In the genomic region with DNA sequence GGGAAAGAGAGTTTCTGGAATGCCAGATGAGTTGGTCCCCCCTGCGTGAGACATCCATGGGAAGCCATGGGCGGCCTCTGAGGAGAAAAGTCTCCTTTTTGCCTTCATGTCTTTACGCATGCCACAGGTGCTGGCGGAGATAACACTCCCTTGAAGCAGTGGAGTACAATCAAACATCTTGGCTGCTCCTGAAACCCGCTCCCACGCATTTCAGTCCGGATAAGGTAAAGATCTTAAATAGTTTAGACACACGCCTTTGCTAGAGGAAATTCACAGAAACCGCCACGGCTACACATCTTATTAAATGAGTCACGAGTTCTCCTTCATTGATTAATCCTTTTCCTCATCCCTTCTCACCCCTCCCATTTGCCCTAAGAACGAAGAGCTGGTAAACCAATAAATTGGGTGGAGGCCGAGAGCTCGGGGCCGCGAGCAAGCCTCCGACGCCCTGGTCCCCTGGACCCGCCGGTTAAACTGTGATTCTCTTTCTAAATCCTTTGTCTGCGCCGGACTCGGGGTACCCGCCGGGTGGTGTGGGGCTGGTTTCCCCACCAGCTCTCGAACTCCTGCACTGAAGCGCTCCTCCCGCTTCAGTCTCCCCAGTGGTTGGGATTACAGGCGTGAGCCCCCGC, we compare ENCODE assay signal across 1 cellular context.
TF ChIP-seq lines count a peak whose summit lies in the region.

No MANE protein-coding gene starts in this region.

TF ChIP-seq in K562, 482 proteins besides CTCF, POLR2A, EP300 and RAD21 (continued from another document and continues in another):
- TF ChIP-seq CREB1 (IDR thresholded peaks at IDR 0.05) (peak; percentile 66), CREB1 (CRISPR knock-in tag; IDR thresholded peaks at IDR 0.05) (no peak), NBN (IDR thresholded peaks at IDR 0.05; ENCODE audit: low read depth) (peak; percentile 85), ZNF408 (CRISPR knock-in tag; IDR thresholded peaks at IDR 0.05; ENCODE audit: low read depth) (no peak), RCOR1 (IDR thresholded peaks at IDR 0.05; ENCODE audit: borderline replicate concordance in 1 of 2, low read depth in 2 of 2, low read length in 2 of 2) (peak; percentile 83 to 96; a peak in 3 of 4 replicates), TGIF2 (CRISPR knock-in tag; IDR thresholded peaks at IDR 0.05) (no peak), SP1 (CRISPR knock-in tag; IDR thresholded peaks at IDR 0.05) (peak; percentile 51), SLC30A9 (CRISPR knock-in tag; IDR thresholded peaks at IDR 0.05) (no peak), TRIM24 (IDR thresholded peaks at IDR 0.05) (peak; percentile 77 to 87), HDAC1 (IDR thresholded peaks at IDR 0.05) (peak in 1 of 2 experiments; percentile 82; a peak in 2 of 4 replicates), ARID1B (IDR thresholded peaks at IDR 0.05) (peak; percentile 97), KLF13 (tag; IDR thresholded peaks at IDR 0.05; ENCODE audit: borderline replicate concordance, low read depth) (no peak), SNIP1 (IDR thresholded peaks at IDR 0.05; ENCODE audit: low read depth) (no peak), SOX6 (IDR thresholded peaks at IDR 0.05) (peak; percentile 96), PHB2 (IDR thresholded peaks at IDR 0.05; ENCODE audit: low read depth) (no peak), SMARCA5 (IDR thresholded peaks at IDR 0.05) (no peak), EHMT2 (IDR thresholded peaks at IDR 0.05) (0 out of 2 replicates have a peak, but pooled peaks have one; percentile 49), MIER1 (IDR thresholded peaks at IDR 0.05; ENCODE audit: low read depth) (0 out of 2 replicates have a peak, but pooled peaks have one; percentile 10), RHOXF2B (CRISPR knock-in tag; conservative IDR thresholded peaks at IDR 0.05) (no peak), KDM1A (IDR thresholded peaks at IDR 0.05) (peak; percentile 87 to 90), CBX3 (IDR thresholded peaks at IDR 0.05; ENCODE audit: borderline replicate concordance in 1 of 2, low read length in 2 of 2) (0 out of 3 replicates have a peak, but pooled peaks of 1 of the 2 experiments have one; percentile 78), CREM (IDR thresholded peaks at IDR 0.05; ENCODE audit: low read depth) (peak; percentile 82; the same call in 1 of the 2 replicates), POLR2H (tag; IDR thresholded peaks at IDR 0.05; ENCODE audit: low read depth) (no peak), ZNF184 (CRISPR knock-in tag; IDR thresholded peaks at IDR 0.05) (no peak), ZNF165 (CRISPR knock-in tag; IDR thresholded peaks at IDR 0.05; ENCODE audit: borderline replicate concordance) (no peak), KAT7 (CRISPR knock-in tag; IDR thresholded peaks at IDR 0.05; ENCODE audit: borderline replicate concordance) (no peak), U2AF2 (optimal IDR thresholded peaks at IDR 0.05; ENCODE audit: low read depth, low read length) (no peak), EP400 (IDR thresholded peaks at IDR 0.05) (peak; percentile 38; the same call in 1 of the 2 replicates), FOXP1 (CRISPR knock-in tag; IDR thresholded peaks at IDR 0.05) (0 out of 2 replicates have a peak, but pooled peaks have one; percentile 51), SRF (CRISPR knock-in tag; IDR thresholded peaks at IDR 0.05) (peak in 1 of 2 experiments; percentile 62; a peak in 2 of 4 replicates)
- TF ChIP-seq, protein P1, sequence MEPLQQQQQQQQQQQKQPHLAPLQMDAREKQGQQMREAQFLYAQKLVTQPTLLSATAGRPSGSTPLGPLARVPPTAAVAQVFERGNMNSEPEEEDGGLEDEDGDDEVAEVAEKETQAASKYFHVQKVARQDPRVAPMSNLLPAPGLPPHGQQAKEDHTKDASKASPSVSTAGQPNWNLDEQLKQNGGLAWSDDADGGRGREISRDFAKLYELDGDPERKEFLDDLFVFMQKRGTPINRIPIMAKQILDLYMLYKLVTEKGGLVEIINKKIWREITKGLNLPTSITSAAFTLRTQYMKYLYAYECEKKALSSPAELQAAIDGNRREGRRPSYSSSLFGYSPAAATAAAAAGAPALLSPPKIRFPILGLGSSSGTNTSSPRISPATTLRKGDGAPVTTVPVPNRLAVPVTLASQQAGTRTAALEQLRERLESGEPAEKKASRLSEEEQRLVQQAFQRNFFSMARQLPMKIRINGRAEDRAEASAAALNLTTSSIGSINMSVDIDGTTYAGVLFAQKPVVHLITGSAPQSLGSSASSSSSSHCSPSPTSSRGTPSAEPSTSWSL (CRISPR knock-in tag; IDR thresholded peaks at IDR 0.05; ENCODE audit: borderline replicate concordance) = no peak
- TF ChIP-seq, protein P2, sequence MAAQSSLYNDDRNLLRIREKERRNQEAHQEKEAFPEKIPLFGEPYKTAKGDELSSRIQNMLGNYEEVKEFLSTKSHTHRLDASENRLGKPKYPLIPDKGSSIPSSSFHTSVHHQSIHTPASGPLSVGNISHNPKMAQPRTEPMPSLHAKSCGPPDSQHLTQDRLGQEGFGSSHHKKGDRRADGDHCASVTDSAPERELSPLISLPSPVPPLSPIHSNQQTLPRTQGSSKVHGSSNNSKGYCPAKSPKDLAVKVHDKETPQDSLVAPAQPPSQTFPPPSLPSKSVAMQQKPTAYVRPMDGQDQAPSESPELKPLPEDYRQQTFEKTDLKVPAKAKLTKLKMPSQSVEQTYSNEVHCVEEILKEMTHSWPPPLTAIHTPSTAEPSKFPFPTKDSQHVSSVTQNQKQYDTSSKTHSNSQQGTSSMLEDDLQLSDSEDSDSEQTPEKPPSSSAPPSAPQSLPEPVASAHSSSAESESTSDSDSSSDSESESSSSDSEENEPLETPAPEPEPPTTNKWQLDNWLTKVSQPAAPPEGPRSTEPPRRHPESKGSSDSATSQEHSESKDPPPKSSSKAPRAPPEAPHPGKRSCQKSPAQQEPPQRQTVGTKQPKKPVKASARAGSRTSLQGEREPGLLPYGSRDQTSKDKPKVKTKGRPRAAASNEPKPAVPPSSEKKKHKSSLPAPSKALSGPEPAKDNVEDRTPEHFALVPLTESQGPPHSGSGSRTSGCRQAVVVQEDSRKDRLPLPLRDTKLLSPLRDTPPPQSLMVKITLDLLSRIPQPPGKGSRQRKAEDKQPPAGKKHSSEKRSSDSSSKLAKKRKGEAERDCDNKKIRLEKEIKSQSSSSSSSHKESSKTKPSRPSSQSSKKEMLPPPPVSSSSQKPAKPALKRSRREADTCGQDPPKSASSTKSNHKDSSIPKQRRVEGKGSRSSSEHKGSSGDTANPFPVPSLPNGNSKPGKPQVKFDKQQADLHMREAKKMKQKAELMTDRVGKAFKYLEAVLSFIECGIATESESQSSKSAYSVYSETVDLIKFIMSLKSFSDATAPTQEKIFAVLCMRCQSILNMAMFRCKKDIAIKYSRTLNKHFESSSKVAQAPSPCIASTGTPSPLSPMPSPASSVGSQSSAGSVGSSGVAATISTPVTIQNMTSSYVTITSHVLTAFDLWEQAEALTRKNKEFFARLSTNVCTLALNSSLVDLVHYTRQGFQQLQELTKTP (IDR thresholded peaks at IDR 0.05; ENCODE audit: low read depth in 1 of 2, partially characterized antibody in 2 of 2) = peak in 1 of 2 experiments; percentile 35
- TF ChIP-seq, protein P3, sequence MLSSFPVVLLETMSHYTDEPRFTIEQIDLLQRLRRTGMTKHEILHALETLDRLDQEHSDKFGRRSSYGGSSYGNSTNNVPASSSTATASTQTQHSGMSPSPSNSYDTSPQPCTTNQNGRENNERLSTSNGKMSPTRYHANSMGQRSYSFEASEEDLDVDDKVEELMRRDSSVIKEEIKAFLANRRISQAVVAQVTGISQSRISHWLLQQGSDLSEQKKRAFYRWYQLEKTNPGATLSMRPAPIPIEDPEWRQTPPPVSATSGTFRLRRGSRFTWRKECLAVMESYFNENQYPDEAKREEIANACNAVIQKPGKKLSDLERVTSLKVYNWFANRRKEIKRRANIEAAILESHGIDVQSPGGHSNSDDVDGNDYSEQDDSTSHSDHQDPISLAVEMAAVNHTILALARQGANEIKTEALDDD (IDR thresholded peaks at IDR 0.05) = 0 out of 2 replicates have a peak, but pooled peaks have one; percentile 42
- TF ChIP-seq, protein P4, sequence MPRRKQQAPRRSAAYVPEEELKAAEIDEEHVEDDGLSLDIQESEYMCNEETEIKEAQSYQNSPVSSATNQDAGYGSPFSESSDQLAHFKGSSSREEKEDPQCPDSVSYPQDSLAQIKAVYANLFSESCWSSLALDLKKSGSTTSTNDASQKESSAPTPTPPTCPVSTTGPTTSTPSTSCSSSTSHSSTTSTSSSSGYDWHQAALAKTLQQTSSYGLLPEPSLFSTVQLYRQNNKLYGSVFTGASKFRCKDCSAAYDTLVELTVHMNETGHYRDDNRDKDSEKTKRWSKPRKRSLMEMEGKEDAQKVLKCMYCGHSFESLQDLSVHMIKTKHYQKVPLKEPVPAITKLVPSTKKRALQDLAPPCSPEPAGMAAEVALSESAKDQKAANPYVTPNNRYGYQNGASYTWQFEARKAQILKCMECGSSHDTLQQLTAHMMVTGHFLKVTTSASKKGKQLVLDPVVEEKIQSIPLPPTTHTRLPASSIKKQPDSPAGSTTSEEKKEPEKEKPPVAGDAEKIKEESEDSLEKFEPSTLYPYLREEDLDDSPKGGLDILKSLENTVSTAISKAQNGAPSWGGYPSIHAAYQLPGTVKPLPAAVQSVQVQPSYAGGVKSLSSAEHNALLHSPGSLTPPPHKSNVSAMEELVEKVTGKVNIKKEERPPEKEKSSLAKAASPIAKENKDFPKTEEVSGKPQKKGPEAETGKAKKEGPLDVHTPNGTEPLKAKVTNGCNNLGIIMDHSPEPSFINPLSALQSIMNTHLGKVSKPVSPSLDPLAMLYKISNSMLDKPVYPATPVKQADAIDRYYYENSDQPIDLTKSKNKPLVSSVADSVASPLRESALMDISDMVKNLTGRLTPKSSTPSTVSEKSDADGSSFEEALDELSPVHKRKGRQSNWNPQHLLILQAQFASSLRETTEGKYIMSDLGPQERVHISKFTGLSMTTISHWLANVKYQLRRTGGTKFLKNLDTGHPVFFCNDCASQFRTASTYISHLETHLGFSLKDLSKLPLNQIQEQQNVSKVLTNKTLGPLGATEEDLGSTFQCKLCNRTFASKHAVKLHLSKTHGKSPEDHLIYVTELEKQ (CRISPR knock-in tag; IDR thresholded peaks at IDR 0.05) = no peak
- TF ChIP-seq, protein P5, sequence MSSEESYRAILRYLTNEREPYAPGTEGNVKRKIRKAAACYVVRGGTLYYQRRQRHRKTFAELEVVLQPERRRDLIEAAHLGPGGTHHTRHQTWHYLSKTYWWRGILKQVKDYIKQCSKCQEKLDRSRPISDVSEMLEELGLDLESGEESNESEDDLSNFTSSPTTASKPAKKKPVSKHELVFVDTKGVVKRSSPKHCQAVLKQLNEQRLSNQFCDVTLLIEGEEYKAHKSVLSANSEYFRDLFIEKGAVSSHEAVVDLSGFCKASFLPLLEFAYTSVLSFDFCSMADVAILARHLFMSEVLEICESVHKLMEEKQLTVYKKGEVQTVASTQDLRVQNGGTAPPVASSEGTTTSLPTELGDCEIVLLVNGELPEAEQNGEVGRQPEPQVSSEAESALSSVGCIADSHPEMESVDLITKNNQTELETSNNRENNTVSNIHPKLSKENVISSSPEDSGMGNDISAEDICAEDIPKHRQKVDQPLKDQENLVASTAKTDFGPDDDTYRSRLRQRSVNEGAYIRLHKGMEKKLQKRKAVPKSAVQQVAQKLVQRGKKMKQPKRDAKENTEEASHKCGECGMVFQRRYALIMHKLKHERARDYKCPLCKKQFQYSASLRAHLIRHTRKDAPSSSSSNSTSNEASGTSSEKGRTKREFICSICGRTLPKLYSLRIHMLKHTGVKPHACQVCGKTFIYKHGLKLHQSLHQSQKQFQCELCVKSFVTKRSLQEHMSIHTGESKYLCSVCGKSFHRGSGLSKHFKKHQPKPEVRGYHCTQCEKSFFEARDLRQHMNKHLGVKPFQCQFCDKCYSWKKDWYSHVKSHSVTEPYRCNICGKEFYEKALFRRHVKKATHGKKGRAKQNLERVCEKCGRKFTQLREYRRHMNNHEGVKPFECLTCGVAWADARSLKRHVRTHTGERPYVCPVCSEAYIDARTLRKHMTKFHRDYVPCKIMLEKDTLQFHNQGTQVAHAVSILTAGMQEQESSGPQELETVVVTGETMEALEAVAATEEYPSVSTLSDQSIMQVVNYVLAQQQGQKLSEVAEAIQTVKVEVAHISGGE (CRISPR knock-in tag; IDR thresholded peaks at IDR 0.05) = peak in 1 of 3 experiments; percentile 47; a peak in 1 of 6 replicates
- TF ChIP-seq, protein P6, sequence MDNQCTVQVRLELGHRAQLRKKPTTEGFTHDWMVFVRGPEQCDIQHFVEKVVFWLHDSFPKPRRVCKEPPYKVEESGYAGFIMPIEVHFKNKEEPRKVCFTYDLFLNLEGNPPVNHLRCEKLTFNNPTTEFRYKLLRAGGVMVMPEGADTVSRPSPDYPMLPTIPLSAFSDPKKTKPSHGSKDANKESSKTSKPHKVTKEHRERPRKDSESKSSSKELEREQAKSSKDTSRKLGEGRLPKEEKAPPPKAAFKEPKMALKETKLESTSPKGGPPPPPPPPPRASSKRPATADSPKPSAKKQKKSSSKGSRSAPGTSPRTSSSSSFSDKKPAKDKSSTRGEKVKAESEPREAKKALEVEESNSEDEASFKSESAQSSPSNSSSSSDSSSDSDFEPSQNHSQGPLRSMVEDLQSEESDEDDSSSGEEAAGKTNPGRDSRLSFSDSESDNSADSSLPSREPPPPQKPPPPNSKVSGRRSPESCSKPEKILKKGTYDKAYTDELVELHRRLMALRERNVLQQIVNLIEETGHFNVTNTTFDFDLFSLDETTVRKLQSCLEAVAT (IDR thresholded peaks at IDR 0.05) = 0 out of 4 replicates have a peak, but pooled peaks of 1 of the 2 experiments have one; percentile 4
- TF ChIP-seq, protein P7, sequence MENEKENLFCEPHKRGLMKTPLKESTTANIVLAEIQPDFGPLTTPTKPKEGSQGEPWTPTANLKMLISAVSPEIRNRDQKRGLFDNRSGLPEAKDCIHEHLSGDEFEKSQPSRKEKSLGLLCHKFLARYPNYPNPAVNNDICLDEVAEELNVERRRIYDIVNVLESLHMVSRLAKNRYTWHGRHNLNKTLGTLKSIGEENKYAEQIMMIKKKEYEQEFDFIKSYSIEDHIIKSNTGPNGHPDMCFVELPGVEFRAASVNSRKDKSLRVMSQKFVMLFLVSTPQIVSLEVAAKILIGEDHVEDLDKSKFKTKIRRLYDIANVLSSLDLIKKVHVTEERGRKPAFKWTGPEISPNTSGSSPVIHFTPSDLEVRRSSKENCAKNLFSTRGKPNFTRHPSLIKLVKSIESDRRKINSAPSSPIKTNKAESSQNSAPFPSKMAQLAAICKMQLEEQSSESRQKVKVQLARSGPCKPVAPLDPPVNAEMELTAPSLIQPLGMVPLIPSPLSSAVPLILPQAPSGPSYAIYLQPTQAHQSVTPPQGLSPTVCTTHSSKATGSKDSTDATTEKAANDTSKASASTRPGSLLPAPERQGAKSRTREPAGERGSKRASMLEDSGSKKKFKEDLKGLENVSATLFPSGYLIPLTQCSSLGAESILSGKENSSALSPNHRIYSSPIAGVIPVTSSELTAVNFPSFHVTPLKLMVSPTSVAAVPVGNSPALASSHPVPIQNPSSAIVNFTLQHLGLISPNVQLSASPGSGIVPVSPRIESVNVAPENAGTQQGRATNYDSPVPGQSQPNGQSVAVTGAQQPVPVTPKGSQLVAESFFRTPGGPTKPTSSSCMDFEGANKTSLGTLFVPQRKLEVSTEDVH (IDR thresholded peaks at IDR 0.05; ENCODE audit: low read depth, partially characterized antibody) = no peak
